ENCODE assay signal across 8 cellular contexts in the genomic region with DNA sequence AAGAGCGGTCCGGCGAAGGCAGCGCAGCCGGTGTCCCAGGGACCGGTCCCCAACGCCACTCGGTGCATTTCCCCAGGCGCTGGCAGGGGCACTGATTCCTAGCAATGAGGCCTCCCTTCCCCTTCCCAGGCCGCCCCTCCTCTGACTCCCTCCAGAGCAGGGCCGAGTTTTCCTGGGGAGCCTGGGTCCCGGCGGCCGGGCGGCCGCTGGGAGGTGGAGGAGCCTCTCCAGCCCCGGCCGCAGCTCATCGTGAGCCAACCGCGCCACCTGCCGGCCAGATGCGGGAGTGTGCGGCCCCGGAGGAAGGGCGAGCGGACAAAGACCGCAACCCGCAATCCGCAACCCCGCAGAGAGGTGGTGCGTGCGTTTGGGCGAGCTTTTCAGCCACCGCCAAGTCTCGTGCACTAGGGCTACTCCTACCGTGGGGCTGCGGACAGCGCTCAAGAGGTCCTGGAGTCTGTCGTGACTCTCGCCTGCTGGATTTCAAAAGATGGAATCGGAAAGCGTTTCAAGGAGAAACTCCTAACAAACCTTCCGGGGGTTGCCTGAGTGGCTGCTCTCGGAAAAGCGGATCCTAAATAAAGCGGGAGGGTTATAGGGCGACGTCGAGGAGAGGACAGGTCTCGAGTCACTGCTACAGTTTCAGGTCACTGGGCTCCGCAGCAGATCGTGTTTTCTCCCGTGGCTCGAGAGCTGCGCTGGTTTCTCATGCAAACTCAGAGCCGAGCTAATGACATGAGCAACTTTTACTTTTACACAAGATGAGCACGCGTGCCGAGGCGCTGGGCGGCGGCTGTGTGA. TPM values are rescaled to one million over a fixed set of nuclear protein-coding genes. Genes with fewer than 3 reads are reported as not detected.
DNase-seq lines count a peak whose midpoint lies in the region; ATAC-seq and TF ChIP-seq lines count a peak whose summit lies in the region.

No MANE protein-coding gene starts in this region.

- TF ChIP-seq CTCF in kidney epithelial cell (IDR thresholded peaks at IDR 0.05; ENCODE audit: insufficient read depth, low read length, poor library complexity, severe bottlenecking) = peak; percentile 88

- peak overlapping the region; percentile 56 for H3K4me3 ChIP-seq in kidney epithelial cell (ENCODE audit: low read depth, low read length)

- in situ Hi-C loops in ACHN (cut with HindIII; ENCODE audit: low pct_ligation_motif_present, low pct_unique_long_range_greater_than_20kb, low sequenced_read_pairs) = no loop called here

- H3K36me3 ChIP-seq in kidney epithelial cell (ENCODE audit: control insufficient read depth, insufficient read depth, low read length) = no peaks in the 10 kb centered on the region

- peak; percentile 86 for DNase-seq in ACHN
- peak; percentile 81 for DNase-seq in NCI-H2171 treated with DMSO at 0.1 percent for 48 hours (lab: John Stamatoyannopoulos, UW)
- DNase-seq in activated CD4-positive, CD25-positive, alpha-beta regulatory T cell treated with anti-CD3 and anti-CD28 coated beads, Interleukin-2, amount 50 U/mL, for 16 hours (ENCODE audit: low read depth, low spot score) = peak; percentile 68
- peak; percentile 69 for DNase-seq in cerebellar cortex (ENCODE audit: low spot score)
- DNase-seq in kidney epithelial cell (ENCODE audit: low read depth) = no peak
- peak; percentile 83 for DNase-seq in stimulated activated CD4-positive, alpha-beta T cell treated with anti-CD3 and anti-CD28 coated beads, Interleukin-15, amount 100 ng/mL, for 24 hours

- no peaks in the 10 kb centered on the region for H3K27me3 ChIP-seq in kidney epithelial cell (ENCODE audit: control insufficient read depth, insufficient read depth, low read length)

- ATAC-seq in GM18861 (IDR thresholded peaks at IDR 0.05; ENCODE audit: unreplicated experiment) (peak; percentile 35), HG03095 (IDR thresholded peaks at IDR 0.05; ENCODE audit: unreplicated experiment) (peak; percentile 63)

RNA-seq across cellular contexts. Expression of a gene that starts 1.5 kb away (rescaled TPM):
- 6.5 and 6.6 TPM in 2 replicates for total RNA-seq in kidney epithelial cell
